27 cellular contexts compared by ENCODE assay signal in the genomic region with DNA sequence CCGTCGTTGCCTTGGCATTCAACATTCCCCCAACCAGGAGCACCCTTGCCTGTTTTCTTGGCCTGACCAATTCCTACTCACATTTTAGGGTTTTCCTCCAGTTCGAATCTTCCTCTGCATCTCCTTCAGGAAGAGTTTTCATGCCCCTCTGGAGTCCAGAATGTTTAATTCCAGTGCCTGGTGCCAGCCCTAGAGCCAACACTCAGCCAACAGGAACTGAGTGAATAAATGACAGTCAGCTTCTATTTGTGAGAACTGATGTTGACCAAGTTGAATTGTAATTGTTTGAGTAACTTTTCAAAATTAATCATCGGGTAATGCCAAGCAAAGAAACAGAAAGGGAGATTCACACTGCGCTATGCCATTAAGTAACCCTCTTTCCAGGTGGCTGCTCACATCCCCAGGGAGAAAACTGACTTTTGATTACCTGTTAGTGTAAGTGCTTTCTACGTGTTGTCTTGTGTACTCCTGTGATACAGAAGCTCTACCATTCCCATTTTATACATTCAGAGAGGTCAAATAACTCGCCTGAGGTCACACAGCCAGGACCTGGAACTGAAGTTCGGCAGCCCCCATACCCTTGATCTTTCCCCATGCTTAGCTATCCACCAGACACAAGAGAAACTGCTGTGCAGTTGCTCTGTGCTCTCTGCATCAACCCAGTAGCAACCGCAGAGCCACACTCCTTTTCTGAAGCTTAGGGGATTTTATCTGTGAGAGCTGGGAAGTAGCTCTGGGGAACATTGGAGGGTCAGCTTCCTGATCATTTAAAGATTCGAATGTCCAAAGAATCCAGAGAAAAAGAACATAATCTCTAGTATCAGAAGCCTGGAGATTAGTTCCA. TPM values are rescaled to one million over a fixed set of nuclear protein-coding genes. Genes with fewer than 3 reads are reported as not detected.
DNase-seq lines count a peak whose midpoint lies in the region; ATAC-seq and TF ChIP-seq lines count a peak whose summit lies in the region.
"Had no signal": no experiment of that assay in that cellular context is flagged by ENCODE, and none has a peak within 500 bp of the region (broad histone marks: within the 10 kb centered on the region; RNA-seq: fewer than 3 reads in every experiment).

No MANE protein-coding gene starts in this region.

- H3K79me2 ChIP-seq in neural progenitor cell (ENCODE audit: low read depth), result no peaks in the 10 kb centered on the region

- 90 to 91% methylated on average over 7 to 10 of the region's 10 CpGs for WGBS in endodermal cell (ENCODE audit: insufficient coverage in 1 of 2, insufficient read length in 1 of 2), 2 experiments

- no peaks in the 10 kb centered on the region for H3K36me3 Mint-ChIP-seq in endodermal cell (ENCODE audit: low read depth)
- H3K36me3 Mint-ChIP-seq in neural progenitor cell, result no peaks in the 10 kb centered on the region

- H3K27me3 ChIP-seq in endodermal cell (ENCODE audit: control insufficient read depth, insufficient read depth, low read length, poor library complexity, severe bottlenecking) (no peaks in the 10 kb centered on the region), neural progenitor cell (no peaks in the 10 kb centered on the region)
- H3K27me3 ChIP-seq: BLaER1 had no signal

- TF ChIP-seq CTCF in endodermal cell (conservative IDR thresholded peaks at IDR 0.05) (no peak), neural progenitor cell (IDR thresholded peaks at IDR 0.05) (no peak)

- no peak overlapping the region for H3K4me3 ChIP-seq in endodermal cell (ENCODE audit: low read length)
- H3K4me3 ChIP-seq in neural progenitor cell, result no peak overlapping the region
- H3K4me3 ChIP-seq: BLaER1, HAP-1 had no signal

- H3F3A ChIP-seq in neural progenitor cell (ENCODE audit: low read depth), result no peaks in the 10 kb centered on the region

- H3K4me1 Mint-ChIP-seq in endodermal cell, result no peaks in the 10 kb centered on the region
- H3K4me1 Mint-ChIP-seq in neural progenitor cell, result no peaks in the 10 kb centered on the region

- H3K4me3 Mint-ChIP-seq in endodermal cell (no peak overlapping the region), neural progenitor cell (no peak overlapping the region)
- H3K4me3 Mint-ChIP-seq: HFFc6 had no signal

- H3K9me3 ChIP-seq in endodermal cell (ENCODE audit: control insufficient read depth, low read length), result peaks cover 10% of the 10 kb centered on the region
- no peaks in the 10 kb centered on the region for H3K9me3 ChIP-seq in neural progenitor cell (ENCODE audit: low read depth)
- H3K9me3 ChIP-seq: HAP-1 had no signal

- peak; percentile 13 for DNase-seq in endodermal cell
- DNase-seq in neural progenitor cell (ENCODE audit: low spot score), result no peak
- no peak for DNase-seq in NCI-H2171 (lab: John Stamatoyannopoulos, UW)
- DNase-seq in stimulated activated naive CD4-positive, alpha-beta T cell (lab: John Stamatoyannopoulos, UW), result no peak
- DNase-seq in HuH-7 (ENCODE audit: low spot score), result no peak
- DNase-seq: CD4-positive, CD25-positive, alpha-beta regulatory T cell; DMS153; DND-41; GOT3; HFFc6; NCI-H1048; NCI-H1417; NCI-H1694 treated with DMSO at 0.1 percent for 48 hours; NCI-H2081; NCI-H2171 treated with DMSO at 0.1 percent for 48 hours; NCI-H524; NCI-H774; NK-92 treated with Interleukin-12 subunit alpha and Interleukin-12 subunit beta, amount 100 ng/mL, for 24 hours; PC-3; SK-N-SH had no signal

- peak; percentile 60 for ATAC-seq in GM18502 (IDR thresholded peaks at IDR 0.05; ENCODE audit: poor library complexity, unreplicated experiment)
- peak; percentile 63 for ATAC-seq in HG03432 (IDR thresholded peaks at IDR 0.05; ENCODE audit: unreplicated experiment)
- no peak for ATAC-seq in GM18861 (IDR thresholded peaks at IDR 0.05; ENCODE audit: unreplicated experiment)
- ATAC-seq: PC-3 had no signal

- no peak overlapping the region for H2AFZ ChIP-seq in neural progenitor cell (replicated peaks)

- H3K9me3 Mint-ChIP-seq in endodermal cell (peaks cover 9% of the 10 kb centered on the region), neural progenitor cell (peaks cover 11% of the 10 kb centered on the region)

- H3K9ac ChIP-seq in endodermal cell (ENCODE audit: extremely low read depth, low read length, poor library complexity, severe bottlenecking) (no peak overlapping the region), neural progenitor cell (no peak overlapping the region)
- H3K9ac ChIP-seq: BLaER1, KMS-11, SK-N-SH had no signal

- H4K20me1 ChIP-seq in neural progenitor cell (ENCODE audit: low read depth), result no peaks in the 10 kb centered on the region
- H4K20me1 ChIP-seq: BLaER1 had no signal

- peaks cover 16% of the 10 kb centered on the region for H3K27me3 Mint-ChIP-seq in endodermal cell (ENCODE audit: insufficient read depth)
- H3K27me3 Mint-ChIP-seq in neural progenitor cell (ENCODE audit: insufficient read depth, low read depth), result peaks cover 13% of the 10 kb centered on the region
- H3K27me3 Mint-ChIP-seq: CD4-positive, CD25-positive, alpha-beta regulatory T cell; IgD-negative memory B cell had no signal

- H3K27ac Mint-ChIP-seq in endodermal cell (no peak overlapping the region), neural progenitor cell (peak overlapping the region; percentile 30)
- H3K27ac Mint-ChIP-seq: CD4-positive, CD25-positive, alpha-beta regulatory T cell; HFFc6 had no signal

- no peak overlapping the region for H3K27ac ChIP-seq in endodermal cell (ENCODE audit: low read depth, low read length)
- no peak overlapping the region for H3K27ac ChIP-seq in neural progenitor cell
- H3K27ac ChIP-seq: BLaER1, KMS-11 had no signal

- no peak overlapping the region for H3K4me2 ChIP-seq in neural progenitor cell
- H3K4me2 ChIP-seq: BLaER1, KMS-11, SK-N-SH had no signal

- H3K4me1 ChIP-seq in endodermal cell (ENCODE audit: control insufficient read depth, insufficient read depth, low read length), result no peaks in the 10 kb centered on the region
- no peaks in the 10 kb centered on the region for H3K4me1 ChIP-seq in neural progenitor cell
- H3K4me1 ChIP-seq: BLaER1, HAP-1 had no signal

- H3K36me3 ChIP-seq in endodermal cell (ENCODE audit: control insufficient read depth, insufficient read depth, low read length), result no peaks in the 10 kb centered on the region
- H3K36me3 ChIP-seq in neural progenitor cell, result no peaks in the 10 kb centered on the region
- H3K36me3 ChIP-seq: BLaER1, HAP-1 had no signal

RNA-seq across cellular contexts. Expression of a gene that starts 19.0 kb away (rescaled TPM):
- total RNA-seq in endodermal cell, result 1 to 10 TPM in 1 of 2 donors, under 1 TPM in 1; 0.95 to 1.9 TPM
- polyA plus RNA-seq in endodermal cell (2013, experiment 1 of 2), result not detected
- not detected for polyA plus RNA-seq in endodermal cell (2013, experiment 2 of 2)
- not detected in 2 replicates for total RNA-seq in neural progenitor cell (ENCODE audit: low replicate concordance)
- polyA plus RNA-seq: SK-N-SH had no signal
